Comparison of ENCODE assay signal across 1 cellular context in genomic region chr7:134691820-134692705, GRCh38.
TF ChIP-seq lines count a peak whose summit lies in the region.

No MANE protein-coding gene starts in this region.

TF ChIP-seq in SK-N-SH, 30 proteins besides CTCF, POLR2A, EP300 and RAD21 (continued from another document):
- 0 out of 2 replicates have a peak, but pooled peaks have one; percentile 9 for TF ChIP-seq REST (IDR thresholded peaks at IDR 0.05; ENCODE audit: low read depth, low read length)
- TF ChIP-seq TCF12 (IDR thresholded peaks at IDR 0.05) = peak; percentile 72
- TF ChIP-seq FOXJ3 (CRISPR knock-in tag; IDR thresholded peaks at IDR 0.05) = no peak
- no peak for TF ChIP-seq SIN3A (IDR thresholded peaks at IDR 0.05; ENCODE audit: borderline replicate concordance, low read depth, low read length)
- peak; percentile 45; the same call in 1 of the 2 replicates for TF ChIP-seq FOSL2 (IDR thresholded peaks at IDR 0.05; ENCODE audit: borderline replicate concordance, low read depth)
- TF ChIP-seq PBX3 (IDR thresholded peaks at IDR 0.05) = peak; percentile 73
- no peak for TF ChIP-seq ZBTB33 (IDR thresholded peaks at IDR 0.05; ENCODE audit: borderline replicate concordance, low read depth)
- peak; percentile 70; the same call in 1 of the 2 replicates for TF ChIP-seq FOXM1 (IDR thresholded peaks at IDR 0.05; ENCODE audit: low read depth)
- no peak for TF ChIP-seq GABPA (IDR thresholded peaks at IDR 0.05; ENCODE audit: low read depth)
- TF ChIP-seq YY1 (IDR thresholded peaks at IDR 0.05; ENCODE audit: low read depth) = 0 out of 2 replicates have a peak, but pooled peaks have one; percentile 13
- peak; percentile 30; the same call in 1 of the 2 replicates for TF ChIP-seq POLR2AphosphoS5 (IDR thresholded peaks at IDR 0.05; ENCODE audit: low read depth, low read length)
- TF ChIP-seq RXRA (IDR thresholded peaks at IDR 0.05; ENCODE audit: borderline replicate concordance, low read depth) = peak; percentile 54; the same call in 1 of the 2 replicates
- no peak for TF ChIP-seq USF1 (IDR thresholded peaks at IDR 0.05; ENCODE audit: borderline replicate concordance, low read depth)
- peak; percentile 54; the same call in 1 of the 2 replicates for TF ChIP-seq NFIC (IDR thresholded peaks at IDR 0.05; ENCODE audit: borderline replicate concordance)
- TF ChIP-seq, protein P1, sequence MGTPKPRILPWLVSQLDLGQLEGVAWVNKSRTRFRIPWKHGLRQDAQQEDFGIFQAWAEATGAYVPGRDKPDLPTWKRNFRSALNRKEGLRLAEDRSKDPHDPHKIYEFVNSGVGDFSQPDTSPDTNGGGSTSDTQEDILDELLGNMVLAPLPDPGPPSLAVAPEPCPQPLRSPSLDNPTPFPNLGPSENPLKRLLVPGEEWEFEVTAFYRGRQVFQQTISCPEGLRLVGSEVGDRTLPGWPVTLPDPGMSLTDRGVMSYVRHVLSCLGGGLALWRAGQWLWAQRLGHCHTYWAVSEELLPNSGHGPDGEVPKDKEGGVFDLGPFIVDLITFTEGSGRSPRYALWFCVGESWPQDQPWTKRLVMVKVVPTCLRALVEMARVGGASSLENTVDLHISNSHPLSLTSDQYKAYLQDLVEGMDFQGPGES (IDR thresholded peaks at IDR 0.05; ENCODE audit: low read depth, low read length) = no peak
- TF ChIP-seq SMC3 (IDR thresholded peaks at IDR 0.05; ENCODE audit: low read depth, low read length) = no peak
- no peak for TF ChIP-seq GATA2 (CRISPR knock-in tag; IDR thresholded peaks at IDR 0.05)
- TF ChIP-seq EZH2phosphoT487 (IDR thresholded peaks at IDR 0.05; ENCODE audit: borderline replicate concordance, low read depth) = no peak
- TF ChIP-seq, protein P2, sequence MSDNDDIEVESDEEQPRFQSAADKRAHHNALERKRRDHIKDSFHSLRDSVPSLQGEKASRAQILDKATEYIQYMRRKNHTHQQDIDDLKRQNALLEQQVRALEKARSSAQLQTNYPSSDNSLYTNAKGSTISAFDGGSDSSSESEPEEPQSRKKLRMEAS (IDR thresholded peaks at IDR 0.05; ENCODE audit: low read depth) = no peak
- no peak for TF ChIP-seq TAF1 (IDR thresholded peaks at IDR 0.05; ENCODE audit: borderline replicate concordance, low read depth, low read length)
- TF ChIP-seq JUND (IDR thresholded peaks at IDR 0.05) = peak; percentile 81
